In the genomic region with DNA sequence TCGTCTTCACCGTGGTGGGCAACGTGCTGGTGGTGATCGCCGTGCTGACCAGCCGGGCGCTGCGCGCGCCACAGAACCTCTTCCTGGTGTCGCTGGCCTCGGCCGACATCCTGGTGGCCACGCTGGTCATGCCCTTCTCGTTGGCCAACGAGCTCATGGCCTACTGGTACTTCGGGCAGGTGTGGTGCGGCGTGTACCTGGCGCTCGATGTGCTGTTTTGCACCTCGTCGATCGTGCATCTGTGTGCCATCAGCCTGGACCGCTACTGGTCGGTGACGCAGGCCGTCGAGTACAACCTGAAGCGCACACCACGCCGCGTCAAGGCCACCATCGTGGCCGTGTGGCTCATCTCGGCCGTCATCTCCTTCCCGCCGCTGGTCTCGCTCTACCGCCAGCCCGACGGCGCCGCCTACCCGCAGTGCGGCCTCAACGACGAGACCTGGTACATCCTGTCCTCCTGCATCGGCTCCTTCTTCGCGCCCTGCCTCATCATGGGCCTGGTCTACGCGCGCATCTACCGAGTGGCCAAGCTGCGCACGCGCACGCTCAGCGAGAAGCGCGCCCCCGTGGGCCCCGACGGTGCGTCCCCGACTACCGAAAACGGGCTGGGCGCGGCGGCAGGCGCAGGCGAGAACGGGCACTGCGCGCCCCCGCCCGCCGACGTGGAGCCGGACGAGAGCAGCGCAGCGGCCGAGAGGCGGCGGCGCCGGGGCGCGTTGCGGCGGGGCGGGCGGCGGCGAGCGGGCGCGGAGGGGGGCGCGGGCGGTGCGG, we compare ENCODE assay signal across 9 cellular contexts. TPM values are rescaled to one million over a fixed set of nuclear protein-coding genes. Genes with fewer than 3 reads are reported as not detected.
DNase-seq lines count a peak whose midpoint lies in the region; ATAC-seq and TF ChIP-seq lines count a peak whose summit lies in the region.
"Had no signal": no experiment of that assay in that cellular context is flagged by ENCODE, and none has a peak within 500 bp of the region (broad histone marks: within the 10 kb centered on the region; RNA-seq: fewer than 3 reads in every experiment).

No MANE protein-coding gene starts in this region.

- H2AK5ac ChIP-seq in trophoblast cell (ENCODE audit: low read length), result no peak overlapping the region

- no peaks in the 10 kb centered on the region for H3K79me1 ChIP-seq in trophoblast cell (ENCODE audit: low read length)

- H3K23ac ChIP-seq in trophoblast cell (ENCODE audit: low read length), result no peak overlapping the region

- H3K9ac ChIP-seq in trophoblast cell (ENCODE audit: low read length), result no peak overlapping the region

- TF ChIP-seq CTCF in Calu3 (IDR thresholded peaks at IDR 0.05; ENCODE audit: unreplicated experiment), result no peak
- TF ChIP-seq CTCF in epithelial cell of esophagus (IDR thresholded peaks at IDR 0.05; ENCODE audit: insufficient read depth, low read depth, low read length, missing control alignments), result no peak
- no peak for TF ChIP-seq CTCF in transverse colon (IDR thresholded peaks at IDR 0.05)

- no peak for TF ChIP-seq EP300 in transverse colon (IDR thresholded peaks at IDR 0.05; ENCODE audit: low read depth)

- no peak overlapping the region for H3K4ac ChIP-seq in trophoblast cell (ENCODE audit: low read depth, low read length)

- H3K27ac ChIP-seq in trophoblast cell (ENCODE audit: low read depth, low read length) (no peak overlapping the region), transverse colon (peak overlapping the region in 1 of 4 donors; percentile 16)

- no peaks in the 10 kb centered on the region for H3K4me1 Mint-ChIP-seq in Calu3 (ENCODE audit: low read depth, unreplicated experiment)

- in situ Hi-C loops in transverse colon (cut with MboI; ENCODE audit: low pct_ligation_motif_present in 1 of 4, low pct_unique_long_range_greater_than_20kb in 1 of 4, low sequenced_read_pairs in 3 of 4), result no loop called here

- no peak overlapping the region for H3K4me3 ChIP-seq in epithelial cell of esophagus (ENCODE audit: low read length)
- H3K4me3 ChIP-seq in trophoblast cell (ENCODE audit: low read depth, low read length), result peak overlapping the region; percentile 6
- peak overlapping the region in 2 of 4 donors; percentile 16 to 36 for H3K4me3 ChIP-seq in transverse colon

- no peak overlapping the region for H3K14ac ChIP-seq in trophoblast cell (ENCODE audit: low read length)

- no peak overlapping the region for H2BK120ac ChIP-seq in trophoblast cell (ENCODE audit: insufficient read depth, low read length, poor library complexity)

- peaks cover 5% of the 10 kb centered on the region for H3K36me3 Mint-ChIP-seq in Calu3 (ENCODE audit: insufficient read depth, unreplicated experiment)

- no peaks in the 10 kb centered on the region for H3K9me3 Mint-ChIP-seq in Calu3 (ENCODE audit: low read depth, unreplicated experiment)

- H3K27ac Mint-ChIP-seq in Calu3 (ENCODE audit: unreplicated experiment), result no peak overlapping the region

- no peak overlapping the region for H2AFZ ChIP-seq in trophoblast cell (ENCODE audit: insufficient read depth, low read length, poor library complexity)

- no peak overlapping the region for H3K18ac ChIP-seq in trophoblast cell (ENCODE audit: low read length)

- no peaks in the 10 kb centered on the region for H3K79me2 ChIP-seq in trophoblast cell (ENCODE audit: control insufficient read depth, insufficient read depth, low read length, poor library complexity)

- H3K4me1 ChIP-seq in trophoblast cell (ENCODE audit: control insufficient read depth in 1 of 2, insufficient read depth in 2 of 2, low read length in 2 of 2), result peaks cover 5 to 12% of the 10 kb centered on the region in 2 experiments
- peaks cover 0 to 8% (median 4%) of the 10 kb centered on the region in 4 donors for H3K4me1 ChIP-seq in transverse colon

- no peak for ATAC-seq in GM19351 (IDR thresholded peaks at IDR 0.05; ENCODE audit: unreplicated experiment)

- peak overlapping the region; percentile 62 for H3K4me2 ChIP-seq in trophoblast cell (ENCODE audit: low read length)

- H3K9me3 ChIP-seq in trophoblast cell (ENCODE audit: insufficient read depth, low read depth, low read length), result peaks cover 6% of the 10 kb centered on the region
- no peaks in the 10 kb centered on the region for H3K9me3 ChIP-seq in transverse colon

- peak overlapping the region; percentile 54 for H3K4me3 Mint-ChIP-seq in Calu3 (ENCODE audit: low read depth, unreplicated experiment)

- H4K8ac ChIP-seq in trophoblast cell (ENCODE audit: low read depth, low read length), result no peak overlapping the region

- H4K91ac ChIP-seq in trophoblast cell (ENCODE audit: low read depth, low read length), result no peak overlapping the region

- H3K27me3 Mint-ChIP-seq in Calu3 (ENCODE audit: unreplicated experiment), result peaks cover 25% of the 10 kb centered on the region

- no CpG with 5 or more reads among the region's 106 CpGs for WGBS in trophoblast cell (ENCODE audit: extremely low coverage, insufficient coverage, insufficient read length)
- 38% methylated on average over 73 of the region's 106 CpGs; no CpG with 5 or more reads in 1 of the 2 donors for whole genome bisulfite sequencing in transverse colon (ENCODE audit: low coverage in 1 of 2), 2 donors

- H3K36me3 ChIP-seq in trophoblast cell (ENCODE audit: control insufficient read depth in 1 of 2, insufficient read depth in 2 of 2, low read length in 2 of 2) (no peaks in the 10 kb centered on the region), transverse colon (no peaks in the 10 kb centered on the region)

- intact Hi-C loops in Calu3 (cut with micrococcal nuclease; ENCODE audit: unreplicated experiment) (no loop called here), transverse colon (cut with DNase I; ENCODE audit: low total_unique reads) (no loop called here)

- H2BK5ac ChIP-seq in trophoblast cell (ENCODE audit: low read depth, low read length, poor library complexity), result no peak overlapping the region

- TF ChIP-seq POLR2A in transverse colon (IDR thresholded peaks at IDR 0.05), result no peak

- H3K27me3 ChIP-seq in trophoblast cell (ENCODE audit: insufficient read depth, low read length) (peaks cover 10% of the 10 kb centered on the region), transverse colon (peaks cover 59% of the 10 kb centered on the region)

- DNase-seq in Calu3, result no peak
- peak; percentile 54 for DNase-seq in NCI-H1092 treated with DMSO at 0.1 percent for 48 hours (lab: John Stamatoyannopoulos, UW)
- DNase-seq in epithelial cell of esophagus (ENCODE audit: low read depth), result peak; percentile 1
- no peak for DNase-seq in trophoblast cell
- DNase-seq in mucosa of gallbladder (ENCODE audit: low spot score), result no peak
- DNase-seq in NCI-H2081 (lab: John Stamatoyannopoulos, UW), result no peak
- DNase-seq in transverse colon, result no peak
- DNase-seq: T-helper 9 cell had no signal

- H2BK12ac ChIP-seq in trophoblast cell (ENCODE audit: low read length), result no peak overlapping the region

- BruUV-seq in Calu3 (replicated peaks; lab: Mats Ljungman, UMichigan), result no TSS peak

- no peak overlapping the region for H4K12ac ChIP-seq in trophoblast cell (ENCODE audit: low read depth, low read length)

- CTCF ChIA-PET in Calu3 (lab: Charles Lee), result interaction anchor here (1.1 to 1.6 kb wide), 3 partner anchors 19 to 114 kb away, joined by 3 to 4 read pairs (median 3); no protein-coding TSS in a partner anchor

RNA-seq across cellular contexts. Expression of gene ADRA2C, which starts 0.8 kb away (rescaled TPM):
- 2.4 and 3.4 TPM in 2 replicates for total RNA-seq in Calu3 (2022)
- 5.4 and 6.4 TPM in 2 replicates for polyA plus RNA-seq in trophoblast cell (2013)
- 6.4 TPM for total RNA-seq in mucosa of gallbladder
- 1 to 10 TPM in 2 of 4 donors, under 1 TPM in 1, not detected in 1; 0.96 to 1.6 (median 1.1) TPM for total RNA-seq in transverse colon

Comparison
In these comparisons a context has a peak if more than half of its experiments do, and no peak if none do; other contexts are left out.
1. DNase-seq: peak in NCI-H1092 treated with DMSO at 0.1 percent for 48 hours (single experiment) and epithelial cell of esophagus (single experiment); none in Calu3 (single experiment), trophoblast cell (0 of 2), mucosa of gallbladder (single experiment), NCI-H2081 (0 of 2) and transverse colon (single experiment).